In the genomic region with DNA sequence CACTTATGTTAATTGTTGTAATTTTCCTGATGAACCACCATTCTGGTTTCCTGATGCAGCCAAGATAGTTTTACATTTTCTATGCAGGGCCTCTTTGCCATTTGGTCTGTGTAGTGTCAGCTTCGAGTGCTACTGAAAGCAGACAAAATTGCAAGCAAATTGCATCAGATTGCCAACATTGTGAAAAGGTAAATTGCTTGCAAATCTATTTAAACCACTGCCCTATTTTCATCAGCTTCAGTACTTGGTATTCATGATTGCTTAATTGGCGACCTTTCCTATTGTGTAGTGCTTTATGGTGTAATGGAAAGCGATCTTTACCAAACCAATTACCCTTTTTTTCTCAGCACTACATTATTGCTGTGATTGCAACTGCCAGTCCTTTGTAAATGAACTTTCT, we compare ENCODE assay signal across 13 cellular contexts.
DNase-seq lines count a peak whose midpoint lies in the region; ATAC-seq and TF ChIP-seq lines count a peak whose summit lies in the region.
"Had no signal": no experiment of that assay in that cellular context is flagged by ENCODE, and none has a peak within 500 bp of the region (broad histone marks: within the 10 kb centered on the region; RNA-seq: fewer than 3 reads in every experiment).

No MANE protein-coding gene starts in this region.

- no peak for ATAC-seq in HG02852 (IDR thresholded peaks at IDR 0.05; ENCODE audit: unreplicated experiment)

- DNase-seq in NCI-H2081 (lab: John Stamatoyannopoulos, UW) (peak; percentile 94 to 100), NOMO-1 (lab: John Stamatoyannopoulos, UW; ENCODE audit: unreplicated experiment in 2 of 2) (peak; percentile 40 to 49), retina (peak; percentile 42), NCI-H526 (lab: John Stamatoyannopoulos, UW) (no peak)
- DNase-seq in effector CD8-positive, alpha-beta T cell (lab: John Stamatoyannopoulos, UW), result no peak
- DNase-seq: activated CD4-positive, alpha-beta T cell treated with anti-CD3 and anti-CD28 coated beads, Interleukin-2, amount 50 U/mL, for 1 hour; activated gamma-delta T cell; adrenal gland; CD8-positive, alpha-beta memory T cell; NCI-H2029; stimulated activated CD4-positive, alpha-beta T cell treated with anti-CD3 and anti-CD28 coated beads, Interleukin-12 subunit alpha, Interleukin-12 subunit beta, amount 100 ng/mL, for 4 hours had no signal

- no peak for TF ChIP-seq EP300 in Ishikawa (IDR thresholded peaks at IDR 0.05; ENCODE audit: borderline replicate concordance)

- no peak for TF ChIP-seq RAD21 in Ishikawa (IDR thresholded peaks at IDR 0.05; ENCODE audit: low read depth)

TF ChIP-seq in Ishikawa, 13 proteins besides CTCF, POLR2A, EP300 and RAD21:
- no peak for TF ChIP-seq TAF1 (IDR thresholded peaks at IDR 0.05; ENCODE audit: low read depth)
- no peak for TF ChIP-seq EGR1 (IDR thresholded peaks at IDR 0.05)
- TF ChIP-seq CEBPB (IDR thresholded peaks at IDR 0.05), result peak; percentile 45; the same call in 1 of the 2 replicates
- TF ChIP-seq REST (IDR thresholded peaks at IDR 0.05; ENCODE audit: low read depth), result no peak
- TF ChIP-seq NFIC (IDR thresholded peaks at IDR 0.05), result no peak
- no peak for TF ChIP-seq ZBTB7A (IDR thresholded peaks at IDR 0.05; ENCODE audit: low read depth)

Comparison
In these comparisons a context has a peak if more than half of its experiments do, and no peak if none do; other contexts are left out.
1. DNase-seq: peak in NCI-H2081 (2 of 2), NOMO-1 (2 of 2) and retina (single experiment); none in NCI-H526 (0 of 2) and effector CD8-positive, alpha-beta T cell (single experiment).